Comparison of ENCODE assay signal across 14 cellular contexts in genomic region chr5:64147379-64147778, GRCh38. TPM values are rescaled to one million over a fixed set of nuclear protein-coding genes. Genes with fewer than 3 reads are reported as not detected.
DNase-seq lines count a peak whose midpoint lies in the region; ATAC-seq and TF ChIP-seq lines count a peak whose summit lies in the region.
"Had no signal": no experiment of that assay in that cellular context is flagged by ENCODE, and none has a peak within 500 bp of the region (broad histone marks: within the 10 kb centered on the region; RNA-seq: fewer than 3 reads in every experiment).

No MANE protein-coding gene starts in this region.

- no peaks in the 10 kb centered on the region for H3K36me3 Mint-ChIP-seq in WTC11
- peaks cover 0 to 1% (median 0%) of the 10 kb centered on the region in 5 donors for H3K36me3 Mint-ChIP-seq in naive thymus-derived CD4-positive, alpha-beta T cell
- H3K36me3 Mint-ChIP-seq: CD4-positive, CD25-positive, alpha-beta regulatory T cell had no signal

- intact Hi-C loops in naive thymus-derived CD4-positive, alpha-beta T cell (cut with micrococcal nuclease) = no loop called here
- intact Hi-C loops in upper lobe of right lung (cut with DNase I) = no loop called here
- intact Hi-C loops in colonic mucosa (cut with DNase I) = loop anchor here (5.0 kb wide), 1 partner anchor 465 kb away; no protein-coding TSS in a partner anchor

- DNase-seq in WTC11 (ENCODE audit: low spot score) (no peak), left lobe of liver (ENCODE audit: low spot score) (no peak), upper lobe of right lung (peak; percentile 54), HT-29 (ENCODE audit: low spot score) (no peak), GOT3 (lab: John Stamatoyannopoulos, UW) (no peak), colonic mucosa (no peak)
- DNase-seq in naive thymus-derived CD4-positive, alpha-beta T cell = no peak
- DNase-seq: NCI-H2081 treated with DMSO at 0.1 percent for 48 hours, NCI-H226, NCI-H510A had no signal

- peak; percentile 17; the same call in 1 of the 2 replicates for ATAC-seq in WTC11
- ATAC-seq in left lobe of liver = peak; percentile 66
- peak; percentile 12 for ATAC-seq in naive thymus-derived CD4-positive, alpha-beta T cell
- ATAC-seq in upper lobe of right lung = peak; percentile 75

- no peaks in the 10 kb centered on the region for H3K36me3 ChIP-seq in naive thymus-derived CD4-positive, alpha-beta T cell (ENCODE audit: control insufficient read depth in 2 of 3, insufficient read depth in 3 of 3, low read length in 3 of 3)
- H3K36me3 ChIP-seq in upper lobe of right lung (no peaks in the 10 kb centered on the region), colonic mucosa (no peaks in the 10 kb centered on the region)
- H3K36me3 ChIP-seq: BLaER1 had no signal

- H3K9me3 Mint-ChIP-seq in WTC11 = peaks cover 17% of the 10 kb centered on the region
- peaks cover 0 to 3% (median under 1%) of the 10 kb centered on the region in 11 donors for H3K9me3 Mint-ChIP-seq in naive thymus-derived CD4-positive, alpha-beta T cell

- H3K9ac ChIP-seq in colonic mucosa (ENCODE audit: low read depth in 2 of 2, low read length in 2 of 2) = no peak overlapping the region
- H3K9ac ChIP-seq: BLaER1, SK-N-SH had no signal

- H3K4me3 Mint-ChIP-seq in WTC11 = no peak overlapping the region
- no peak overlapping the region for H3K4me3 Mint-ChIP-seq in naive thymus-derived CD4-positive, alpha-beta T cell
- H3K4me3 Mint-ChIP-seq: CD4-positive, CD25-positive, alpha-beta regulatory T cell had no signal

- no peak overlapping the region for H3K4me3 ChIP-seq in naive thymus-derived CD4-positive, alpha-beta T cell (ENCODE audit: low read length)
- H3K4me3 ChIP-seq in upper lobe of right lung = no peak overlapping the region
- H3K4me3 ChIP-seq in colonic mucosa = no peak overlapping the region
- H3K4me3 ChIP-seq: BLaER1 had no signal

- H3K9me3 ChIP-seq in naive thymus-derived CD4-positive, alpha-beta T cell (ENCODE audit: control insufficient read depth in 2 of 3, low read length in 3 of 3) = no peaks in the 10 kb centered on the region
- H3K9me3 ChIP-seq in upper lobe of right lung = no peaks in the 10 kb centered on the region
- no peaks in the 10 kb centered on the region for H3K9me3 ChIP-seq in colonic mucosa
- H3K9me3 ChIP-seq: SK-N-SH had no signal

- CTCF ChIA-PET in WTC11 (lab: Charles Lee) = interaction anchor here (0.6 to 2.4 kb wide), 16 partner anchors 9 to 490 kb away, joined by 3 to 15 read pairs (median 4); partner anchors contain the start of gene RNF180
- CTCF ChIA-PET in naive thymus-derived CD4-positive, alpha-beta T cell (lab: Charles Lee) = no interaction called here

- TF ChIP-seq CTCF in WTC11 (IDR thresholded peaks at IDR 0.05) = no peak
- TF ChIP-seq CTCF in upper lobe of right lung (IDR thresholded peaks at IDR 0.05) = no peak
- TF ChIP-seq CTCF in colonic mucosa (IDR thresholded peaks at IDR 0.05) = no peak

- H3K27me3 ChIP-seq in naive thymus-derived CD4-positive, alpha-beta T cell (ENCODE audit: control insufficient read depth in 2 of 2, insufficient read depth in 2 of 2, low read length in 2 of 2) = no peaks in the 10 kb centered on the region
- H3K27me3 ChIP-seq in upper lobe of right lung = no peaks in the 10 kb centered on the region
- H3K27me3 ChIP-seq in colonic mucosa = no peaks in the 10 kb centered on the region
- H3K27me3 ChIP-seq: BLaER1 had no signal

- H3K27ac ChIP-seq in naive thymus-derived CD4-positive, alpha-beta T cell (ENCODE audit: low read depth, low read length) = no peak overlapping the region
- H3K27ac ChIP-seq in upper lobe of right lung (no peak overlapping the region), colonic mucosa (no peak overlapping the region)
- H3K27ac ChIP-seq: BLaER1 had no signal

- no peak overlapping the region for H3K27ac Mint-ChIP-seq in WTC11
- no peak overlapping the region for H3K27ac Mint-ChIP-seq in naive thymus-derived CD4-positive, alpha-beta T cell
- H3K27ac Mint-ChIP-seq: CD4-positive, CD25-positive, alpha-beta regulatory T cell had no signal

- H3K4me1 Mint-ChIP-seq in WTC11 = no peaks in the 10 kb centered on the region
- H3K4me1 Mint-ChIP-seq in naive thymus-derived CD4-positive, alpha-beta T cell = no peaks in the 10 kb centered on the region
- H3K4me1 Mint-ChIP-seq: CD4-positive, CD25-positive, alpha-beta regulatory T cell had no signal

- no peaks in the 10 kb centered on the region for H3K4me1 ChIP-seq in naive thymus-derived CD4-positive, alpha-beta T cell (ENCODE audit: control insufficient read depth in 2 of 2, insufficient read depth in 2 of 2, low read length in 2 of 2)
- H3K4me1 ChIP-seq in upper lobe of right lung (no peaks in the 10 kb centered on the region), colonic mucosa (no peaks in the 10 kb centered on the region)
- H3K4me1 ChIP-seq: BLaER1 had no signal

- no peaks in the 10 kb centered on the region for H3K27me3 Mint-ChIP-seq in WTC11 (ENCODE audit: low read depth)
- no peaks in the 10 kb centered on the region for H3K27me3 Mint-ChIP-seq in naive thymus-derived CD4-positive, alpha-beta T cell
- H3K27me3 Mint-ChIP-seq: CD4-positive, CD25-positive, alpha-beta regulatory T cell had no signal

- POLR2A ChIA-PET in WTC11 (lab: Charles Lee) = no interaction called here
- POLR2A ChIA-PET in naive thymus-derived CD4-positive, alpha-beta T cell (lab: Charles Lee) = no interaction called here

TF ChIP-seq in WTC11, 78 proteins besides CTCF, POLR2A, EP300 and RAD21:
- TF ChIP-seq ATF1 (CRISPR knock-in tag; IDR thresholded peaks at IDR 0.05) = no peak
- no peak for TF ChIP-seq JAZF1 (CRISPR knock-in tag; IDR thresholded peaks at IDR 0.05)
- TF ChIP-seq ATF3 (CRISPR knock-in tag; conservative IDR thresholded peaks at IDR 0.05) = no peak
- TF ChIP-seq IRF1 (CRISPR knock-in tag; IDR thresholded peaks at IDR 0.05) = no peak
- TF ChIP-seq SOX15 (CRISPR knock-in tag; IDR thresholded peaks at IDR 0.05) = no peak
- TF ChIP-seq ZNF512 (CRISPR knock-in tag; IDR thresholded peaks at IDR 0.05; ENCODE audit: borderline replicate concordance) = no peak
- TF ChIP-seq CDX4 (CRISPR knock-in tag; IDR thresholded peaks at IDR 0.05; ENCODE audit: borderline replicate concordance) = no peak
- TF ChIP-seq ZNF219 (CRISPR knock-in tag; IDR thresholded peaks at IDR 0.05; ENCODE audit: borderline replicate concordance) = no peak
- no peak for TF ChIP-seq FOXK1 (CRISPR knock-in tag; IDR thresholded peaks at IDR 0.05)

RNA-seq across cellular contexts. Expression of gene RNF180, which starts 18.3 kb away (rescaled TPM):
- total RNA-seq in WTC11 (2021) = 2.5 to 3.4 TPM (median 2.7 TPM) in 3 replicates
- total RNA-seq in left lobe of liver = 4.4 TPM
- total RNA-seq in naive thymus-derived CD4-positive, alpha-beta T cell = not detected
- not detected for polyA plus RNA-seq in naive thymus-derived CD4-positive, alpha-beta T cell
- total RNA-seq in upper lobe of right lung = 14.0 TPM
- not detected in 2 replicates for total RNA-seq in HT-29 (2014; rRNA removed; shearing (Covaris generic))
- total RNA-seq in colonic mucosa = 1 to 10 TPM; 1.2 to 2.7 TPM
- total RNA-seq: CD4-positive, CD25-positive, alpha-beta regulatory T cell; M059J had no signal
- polyA plus RNA-seq: CD4-positive, CD25-positive, alpha-beta regulatory T cell had no signal

Comparison
In these comparisons a context has a peak if more than half of its experiments do, and no peak if none do; other contexts are left out.
1. ATAC-seq: peak in every context shown above with its lines; median percentile 75 in upper lobe of right lung; 66 in left lobe of liver; 17 in WTC11; 12 in naive thymus-derived CD4-positive, alpha-beta T cell.